9 cellular contexts compared by ENCODE assay signal in the genomic region with DNA sequence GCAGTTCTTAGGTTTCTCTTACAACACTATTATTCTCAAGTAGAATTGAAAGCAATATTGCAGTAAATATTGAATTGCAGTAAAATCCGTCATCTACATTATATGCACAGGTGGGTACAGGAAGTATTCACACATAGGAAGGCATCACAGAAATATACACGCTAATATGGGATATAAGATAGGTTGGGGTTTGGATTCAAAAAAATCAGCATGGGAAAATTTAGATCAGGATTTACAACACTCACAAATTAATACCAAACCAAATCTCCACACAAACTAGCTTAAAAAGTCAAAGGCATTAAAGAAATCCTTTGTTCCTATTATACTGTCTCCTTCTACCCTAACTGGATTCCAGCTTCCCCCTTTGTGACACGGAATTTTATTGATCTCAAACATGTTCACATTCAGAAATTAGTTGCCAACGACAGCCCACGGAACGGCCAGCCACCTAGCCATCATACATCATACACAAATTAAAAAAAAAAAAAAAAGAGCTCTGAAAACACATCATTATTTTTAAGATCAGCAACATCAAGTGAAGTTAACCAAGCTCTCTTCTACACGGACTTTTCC. TPM values are rescaled to one million over a fixed set of nuclear protein-coding genes. Genes with fewer than 3 reads are reported as not detected.
A peak's percentile ranks its signal among the peaks of the same experiment; 100 is the strongest.
DNase-seq lines count a peak whose midpoint lies in the region; FAIRE-seq and TF ChIP-seq lines count a peak whose summit lies in the region.
"Had no signal": no experiment of that assay in that cellular context is flagged by ENCODE, and none has a peak within 500 bp of the region (broad histone marks: within the 10 kb centered on the region; RNA-seq: fewer than 3 reads in every experiment).

No MANE protein-coding gene starts in this region.

- no peaks in the 10 kb centered on the region for H3K9me2 ChIP-seq in MM.1S (replicated peaks; ENCODE audit: insufficient read depth, low read length)

- FAIRE-seq in endometrium (lab: Jason Lieb, UNC) (peak; percentile 48), HTR-8/SVneo (lab: Jason Lieb, UNC) (no peak)

- no peak overlapping the region for H3K9ac ChIP-seq in MM.1S (ENCODE audit: low read length)

- no peak for TF ChIP-seq CTCF in GM12864 (IDR thresholded peaks at IDR 0.05; ENCODE audit: low read depth, low read length, missing control alignments)
- TF ChIP-seq CTCF in MM.1S (IDR thresholded peaks at IDR 0.05; ENCODE audit: low read length), result no peak
- no peak for TF ChIP-seq CTCF in neural crest cell (conservative IDR thresholded peaks at IDR 0.05)

- no peaks in the 10 kb centered on the region for H3K27me3 ChIP-seq in MM.1S (replicated peaks; ENCODE audit: insufficient read depth, low read length)

- peak overlapping the region; percentile 96 for H3K4me2 ChIP-seq in MM.1S (ENCODE audit: low read depth, low read length)

- no peaks in the 10 kb centered on the region for H4K20me1 ChIP-seq in MM.1S (ENCODE audit: insufficient read depth, low read length)

- peaks cover 79% of the 10 kb centered on the region for H3K27me3 Mint-ChIP-seq in neural crest cell (ENCODE audit: low read depth)

- no peak overlapping the region for H3K27ac Mint-ChIP-seq in neural crest cell (ENCODE audit: unreplicated experiment)

- no peaks in the 10 kb centered on the region for H3K9me3 ChIP-seq in MM.1S (replicated peaks; ENCODE audit: insufficient read depth, low read length)
- H3K9me3 ChIP-seq: upper lobe of right lung had no signal

- peaks cover 11% of the 10 kb centered on the region for H3K79me2 ChIP-seq in MM.1S (ENCODE audit: low read length)

- no peak overlapping the region for H2AFZ ChIP-seq in MM.1S (ENCODE audit: low read length)

- H3K4me3 ChIP-seq in GM12864 (ENCODE audit: low read depth, low read length) (peak overlapping the region; percentile 95; the same call in 1 of the 2 replicates), MM.1S (ENCODE audit: low read length) (peak overlapping the region; percentile 87; the same call in 1 of the 2 replicates)

- peaks cover 11% of the 10 kb centered on the region; the same call in 1 of the 2 replicates for H3K4me1 ChIP-seq in MM.1S (ENCODE audit: low read length)

- H3K4me1 Mint-ChIP-seq in neural crest cell, result peaks cover 25% of the 10 kb centered on the region

- H3K36me3 Mint-ChIP-seq in neural crest cell (ENCODE audit: low read depth), result no peaks in the 10 kb centered on the region

- no peaks in the 10 kb centered on the region for H3K9me3 Mint-ChIP-seq in neural crest cell

- no peaks in the 10 kb centered on the region for H3K36me3 ChIP-seq in MM.1S (replicated peaks; ENCODE audit: insufficient read depth, low read length)
- H3K36me3 ChIP-seq: upper lobe of right lung had no signal

- DNase-seq in GM12864 (ENCODE audit: low read depth), result no peak
- DNase-seq in MM.1S, result no peak
- no peak for DNase-seq in neural crest cell (ENCODE audit: low read depth, low spot score)
- DNase-seq in HTR-8/SVneo (ENCODE audit: insufficient read length, low spot score), result no peak
- DNase-seq in DMS 273 (lab: John Stamatoyannopoulos, UW; ENCODE audit: unreplicated experiment), result no peak
- no peak for DNase-seq in SHP77 (lab: John Stamatoyannopoulos, UW)
- DNase-seq: NCI-H446, upper lobe of right lung had no signal

- peaks cover 12% of the 10 kb centered on the region; the same call in 1 of the 2 replicates for H3F3A ChIP-seq in MM.1S (ENCODE audit: insufficient read depth, low read length)

- H3K27ac ChIP-seq in MM.1S (ENCODE audit: low read length), result no peak overlapping the region

- peak overlapping the region; percentile 84 for H3K4me3 Mint-ChIP-seq in neural crest cell

RNA-seq across cellular contexts. Expression of a gene that starts 2.2 kb away (rescaled TPM):
- total RNA-seq in neural crest cell, result 60.7 and 63.7 TPM in 2 replicates

RNA-seq across cellular contexts. Expression of a gene that starts 8.1 kb away (rescaled TPM):
- 0.09 and 0.14 TPM in 2 replicates for total RNA-seq in neural crest cell
